In genomic region chr6:77401231-77401630, GRCh38 we compare ENCODE assay signal across 15 cellular contexts.
DNase-seq lines count a peak whose midpoint lies in the region; ATAC-seq lines count a peak whose summit lies in the region.
"Had no signal": no experiment of that assay in that cellular context is flagged by ENCODE, and none has a peak within 500 bp of the region (broad histone marks: within the 10 kb centered on the region; RNA-seq: fewer than 3 reads in every experiment).

No MANE protein-coding gene starts in this region.

- no peaks in the 10 kb centered on the region for H3K9me3 ChIP-seq in trophoblast cell (ENCODE audit: insufficient read depth, low read depth, low read length)
- H3K9me3 ChIP-seq: BLaER1, Caco-2 had no signal

- H4K91ac ChIP-seq in trophoblast cell (ENCODE audit: low read depth, low read length) = no peak overlapping the region

- H3K4me1 ChIP-seq in trophoblast cell (ENCODE audit: control insufficient read depth in 1 of 2, insufficient read depth in 2 of 2, low read length in 2 of 2) = peaks cover 2 to 7% of the 10 kb centered on the region in 2 experiments
- H3K4me1 ChIP-seq: BLaER1 had no signal

- H3K36me3 ChIP-seq in trophoblast cell (ENCODE audit: control insufficient read depth in 1 of 2, insufficient read depth in 2 of 2, low read length in 2 of 2) = no peaks in the 10 kb centered on the region
- H3K36me3 ChIP-seq: BLaER1 had no signal

- no peak overlapping the region for H3K4me2 ChIP-seq in trophoblast cell (ENCODE audit: low read length)
- H3K4me2 ChIP-seq: BLaER1 had no signal

- peaks cover 2% of the 10 kb centered on the region for H3K79me1 ChIP-seq in trophoblast cell (ENCODE audit: low read length)

- H2BK12ac ChIP-seq in trophoblast cell (ENCODE audit: low read length) = no peak overlapping the region

- no peak overlapping the region for H3K18ac ChIP-seq in trophoblast cell (ENCODE audit: low read length)

- no peak overlapping the region for H4K8ac ChIP-seq in trophoblast cell (ENCODE audit: low read depth, low read length)

- ATAC-seq in activated naive CD4-positive, alpha-beta T cell treated with anti-CD3 and anti-CD28 coated beads, Interleukin-2, amount 50 U/mL, for 72 hours = no peak
- no peak for ATAC-seq in HG03432 (IDR thresholded peaks at IDR 0.05; ENCODE audit: unreplicated experiment)
- ATAC-seq: HCT116 had no signal

- no peak overlapping the region for H2AK5ac ChIP-seq in trophoblast cell (ENCODE audit: low read length)

- H3K27me3 ChIP-seq in trophoblast cell (ENCODE audit: insufficient read depth, low read length) = no peaks in the 10 kb centered on the region
- H3K27me3 ChIP-seq: BLaER1 had no signal

- no peak overlapping the region for H3K23ac ChIP-seq in trophoblast cell (ENCODE audit: low read length)

- H3K4ac ChIP-seq in trophoblast cell (ENCODE audit: low read depth, low read length) = no peak overlapping the region

- H3K27ac ChIP-seq in trophoblast cell (ENCODE audit: low read depth, low read length) = no peak overlapping the region
- H3K27ac ChIP-seq: BLaER1 had no signal

- no peak overlapping the region for H2BK5ac ChIP-seq in trophoblast cell (ENCODE audit: low read depth, low read length, poor library complexity)

- H2AFZ ChIP-seq in trophoblast cell (ENCODE audit: insufficient read depth, low read length, poor library complexity) = no peak overlapping the region

- no peak overlapping the region for H2BK120ac ChIP-seq in trophoblast cell (ENCODE audit: insufficient read depth, low read length, poor library complexity)

- H3K14ac ChIP-seq in trophoblast cell (ENCODE audit: low read length) = no peak overlapping the region

- H3K36me3 Mint-ChIP-seq in activated naive CD4-positive, alpha-beta T cell treated with anti-CD3 and anti-CD28 coated beads, Interleukin-2, amount 50 U/mL, for 72 hours = no peaks in the 10 kb centered on the region

- no peak overlapping the region for H3K4me3 ChIP-seq in trophoblast cell (ENCODE audit: low read depth, low read length)
- H3K4me3 ChIP-seq: BLaER1 had no signal

- DNase-seq in EH (ENCODE audit: low read depth) (peak; percentile 9), HCEC 1CT (peak; percentile 9), RPMI7951 (ENCODE audit: low read depth) (peak; percentile 15), trophoblast cell (peak; percentile 72 to 85), DMS 273 treated with DMSO at 0.1 percent for 48 hours (lab: John Stamatoyannopoulos, UW) (no peak)
- no peak for DNase-seq in activated naive CD4-positive, alpha-beta T cell treated with anti-CD3 and anti-CD28 coated beads, Interleukin-2, amount 50 U/mL, for 72 hours (ENCODE audit: low spot score in 2 of 2)
- DNase-seq: 8988T; AML-193; Caco-2; CD8-positive, alpha-beta memory T cell; DMS53; KBM-7 had no signal

- H4K12ac ChIP-seq in trophoblast cell (ENCODE audit: low read depth, low read length) = no peak overlapping the region

- H3K27ac Mint-ChIP-seq in activated naive CD4-positive, alpha-beta T cell treated with anti-CD3 and anti-CD28 coated beads, Interleukin-2, amount 50 U/mL, for 72 hours = no peak overlapping the region
- H3K27ac Mint-ChIP-seq: CD8-positive, alpha-beta memory T cell had no signal

- no peaks in the 10 kb centered on the region for H3K79me2 ChIP-seq in trophoblast cell (ENCODE audit: control insufficient read depth, insufficient read depth, low read length, poor library complexity)

- H3K9me3 Mint-ChIP-seq in activated naive CD4-positive, alpha-beta T cell treated with anti-CD3 and anti-CD28 coated beads, Interleukin-2, amount 50 U/mL, for 72 hours = peaks cover 0 to 13% of the 10 kb centered on the region in 2 donors

- WGBS in trophoblast cell (ENCODE audit: extremely low coverage, insufficient coverage, insufficient read length) = no CpG with 5 or more reads among the region's 2 CpGs

- H3K9ac ChIP-seq in trophoblast cell (ENCODE audit: low read length) = no peak overlapping the region
- H3K9ac ChIP-seq: BLaER1 had no signal

Comparison
In these comparisons a context has a peak if more than half of its experiments do, and no peak if none do; other contexts are left out.
1. DNase-seq: peak in EH (single experiment), HCEC 1CT (single experiment), RPMI7951 (single experiment) and trophoblast cell (2 of 2); none in DMS 273 treated with DMSO at 0.1 percent for 48 hours (single experiment) and activated naive CD4-positive, alpha-beta T cell treated with anti-CD3 and anti-CD28 coated beads, Interleukin-2, amount 50 U/mL, for 72 hours (0 of 2).